In genomic region chr12:29752121-29752520, GRCh38 we compare ENCODE assay signal across 32 cellular contexts. TPM values are rescaled to one million over a fixed set of nuclear protein-coding genes. Genes with fewer than 3 reads are reported as not detected.
"Had no signal": no experiment of that assay in that cellular context is flagged by ENCODE, and none has a peak within 500 bp of the region (broad histone marks: within the 10 kb centered on the region; RNA-seq: fewer than 3 reads in every experiment).

No MANE protein-coding gene starts in this region.

- H3K27me3 Mint-ChIP-seq: activated CD4-positive, alpha-beta T cell treated with anti-CD3 and anti-CD28 coated beads, Interleukin-2, amount 10 ng/mL, durations not matched to agents 7 days and 5 days; activated CD8-positive, alpha-beta memory T cell treated with anti-CD3 and anti-CD28 coated beads, Interleukin-2, amount 10 ng/mL, durations not matched to agents 7 days and 5 days; activated naive CD4-positive, alpha-beta T cell treated with anti-CD3 and anti-CD28 coated beads, Interleukin-2, amount 50 U/mL, for 24 hours; brain; progenitor cell of endocrine pancreas had no signal

- H3K4me1 Mint-ChIP-seq: activated CD4-positive, alpha-beta T cell treated with anti-CD3 and anti-CD28 coated beads, Interleukin-2, amount 10 ng/mL, durations not matched to agents 7 days and 5 days; activated naive CD4-positive, alpha-beta T cell treated with anti-CD3 and anti-CD28 coated beads, Interleukin-2, amount 50 U/mL, for 24 hours; stimulated activated effector memory CD8-positive, alpha-beta T cell treated with anti-CD3 and anti-CD28 coated beads, Interleukin-12 subunit alpha, Interleukin-12 subunit beta, amount 100 ng/mL, for 72 hours; stimulated activated naive CD8-positive, alpha-beta T cell treated with anti-CD3 and anti-CD28 coated beads, Interleukin-15, amount 100 ng/mL, for 72 hours had no signal

- H3K27ac Mint-ChIP-seq: activated CD4-positive, alpha-beta T cell treated with anti-CD3 and anti-CD28 coated beads, Interleukin-2, amount 10 ng/mL, durations not matched to agents 7 days and 5 days; activated CD8-positive, alpha-beta memory T cell treated with anti-CD3 and anti-CD28 coated beads, Interleukin-2, amount 10 ng/mL, durations not matched to agents 7 days and 5 days; activated CD8-positive, alpha-beta T cell treated with anti-CD3 and anti-CD28 coated beads, Interleukin-2, amount 10 ng/mL, durations not matched to agents 7 days and 5 days; activated naive CD4-positive, alpha-beta T cell treated with anti-CD3 and anti-CD28 coated beads, Interleukin-2, amount 50 U/mL, for 24 hours; activated T-helper 2 cell treated with anti-CD3 and anti-CD28 coated beads, Interferon-gamma antibody, Interleukin-2, Interleukin-4, amounts not matched to agents 10 μg/mL and 5 μg/mL and 100 μg/mL, durations not matched to agents 14 hours and 24 hours and 36 hours; brain; nephron; progenitor cell of endocrine pancreas; stimulated activated effector memory CD8-positive, alpha-beta T cell treated with anti-CD3 and anti-CD28 coated beads, Interleukin-12 subunit alpha, Interleukin-12 subunit beta, amount 100 ng/mL, for 72 hours had no signal

- H3K36me3 Mint-ChIP-seq: activated CD8-positive, alpha-beta memory T cell treated with anti-CD3 and anti-CD28 coated beads, Interleukin-2, amount 10 ng/mL, durations not matched to agents 7 days and 5 days; activated naive CD4-positive, alpha-beta T cell treated with anti-CD3 and anti-CD28 coated beads, Interleukin-2, amount 50 U/mL, for 24 hours; stimulated activated effector memory CD8-positive, alpha-beta T cell treated with anti-CD3 and anti-CD28 coated beads, Interleukin-12 subunit alpha, Interleukin-12 subunit beta, amount 100 ng/mL, for 72 hours had no signal

- H3K4me3 ChIP-seq: cardiac muscle cell, colonic mucosa, esophagus squamous epithelium, lower lobe of right lung, mucosa of descending colon, ovary, right lobe of liver, thyroid gland, upper lobe of left lung had no signal

- H3K27me3 ChIP-seq: cardiac muscle cell, colonic mucosa, esophagus squamous epithelium, ovary, right lobe of liver, thyroid gland, upper lobe of left lung had no signal

- H3K27ac ChIP-seq: cardiac muscle cell, colonic mucosa, epithelial cell of prostate, esophagus squamous epithelium, lower lobe of right lung, ovary, right lobe of liver, thyroid gland, upper lobe of left lung had no signal

- H3K9me3 ChIP-seq: colonic mucosa, esophagus squamous epithelium, lower lobe of right lung, mucosa of descending colon, ovary, right lobe of liver, thyroid gland, upper lobe of left lung had no signal

- H3K9me3 Mint-ChIP-seq: activated naive CD4-positive, alpha-beta T cell treated with anti-CD3 and anti-CD28 coated beads, Interleukin-2, amount 50 U/mL, for 24 hours; activated T-helper 2 cell treated with anti-CD3 and anti-CD28 coated beads, Interferon-gamma antibody, Interleukin-2, Interleukin-4, amounts not matched to agents 10 μg/mL and 5 μg/mL and 100 μg/mL, durations not matched to agents 14 hours and 24 hours and 36 hours; brain; nephron had no signal

- H3K4me1 ChIP-seq: colonic mucosa, lower lobe of right lung, right lobe of liver, thyroid gland, upper lobe of left lung had no signal

- H3K4me3 Mint-ChIP-seq: activated CD4-positive, alpha-beta T cell treated with anti-CD3 and anti-CD28 coated beads, Interleukin-2, amount 10 ng/mL, durations not matched to agents 7 days and 5 days; activated CD8-positive, alpha-beta memory T cell treated with anti-CD3 and anti-CD28 coated beads, Interleukin-2, amount 10 ng/mL, durations not matched to agents 7 days and 5 days; activated CD8-positive, alpha-beta T cell treated with anti-CD3 and anti-CD28 coated beads, Interleukin-2, amount 10 ng/mL, durations not matched to agents 7 days and 5 days; activated naive CD4-positive, alpha-beta T cell treated with anti-CD3 and anti-CD28 coated beads, Interleukin-2, amount 50 U/mL, for 24 hours; brain; nephron; stimulated activated effector memory CD8-positive, alpha-beta T cell treated with anti-CD3 and anti-CD28 coated beads, Interleukin-12 subunit alpha, Interleukin-12 subunit beta, amount 100 ng/mL, for 72 hours; stimulated activated naive CD8-positive, alpha-beta T cell treated with anti-CD3 and anti-CD28 coated beads, Interleukin-15, amount 100 ng/mL, for 72 hours had no signal

- H3K36me3 ChIP-seq: colonic mucosa, lower lobe of right lung, ovary, right lobe of liver, thyroid gland had no signal

- DNase-seq: activated CD4-positive, alpha-beta T cell treated with anti-CD3 and anti-CD28 coated beads for 1 hour; activated CD4-positive, alpha-beta T cell treated with anti-CD3 and anti-CD28 coated beads, Interleukin-2, amount 10 ng/mL, durations not matched to agents 7 days and 5 days; activated CD8-positive, alpha-beta memory T cell treated with anti-CD3 and anti-CD28 coated beads, Interleukin-2, amount 10 ng/mL, durations not matched to agents 7 days and 5 days; activated CD8-positive, alpha-beta T cell treated with anti-CD3 and anti-CD28 coated beads, Interleukin-2, amount 10 ng/mL, durations not matched to agents 7 days and 5 days; activated T-cell treated with anti-CD3 and anti-CD28 coated beads, Interleukin-2, amount 50 U/mL, for 48 hours; aorta; cerebellar nuclear complex; colonic mucosa; effector CD8-positive, alpha-beta T cell; esophagus squamous epithelium; head of caudate nucleus; hippocampal formation; lower lobe of right lung; mesendoderm; mucosa of descending colon; ovary; right lobe of liver; small intestine; stimulated activated CD4-positive, alpha-beta T cell treated with anti-CD3 and anti-CD28 coated beads, Interleukin-4, amount 100 ng/mL, for 24 hours; stimulated activated naive CD8-positive, alpha-beta T cell treated with anti-CD3 and anti-CD28 coated beads, Interleukin-15, amount 100 ng/mL, for 72 hours; substantia nigra; T-helper 2 cell; thyroid gland had no signal

RNA-seq across cellular contexts. Expression of gene TMTC1, which starts 31.6 kb away (rescaled TPM):
- total RNA-seq: activated CD4-positive, alpha-beta T cell treated with anti-CD3 and anti-CD28 coated beads, Interleukin-2, amount 10 ng/mL, durations not matched to agents 7 days and 5 days; activated CD8-positive, alpha-beta T cell treated with anti-CD3 and anti-CD28 coated beads, Interleukin-2, amount 10 ng/mL, durations not matched to agents 7 days and 5 days had no signal
